27 cellular contexts compared by ENCODE assay signal in the genomic region with DNA sequence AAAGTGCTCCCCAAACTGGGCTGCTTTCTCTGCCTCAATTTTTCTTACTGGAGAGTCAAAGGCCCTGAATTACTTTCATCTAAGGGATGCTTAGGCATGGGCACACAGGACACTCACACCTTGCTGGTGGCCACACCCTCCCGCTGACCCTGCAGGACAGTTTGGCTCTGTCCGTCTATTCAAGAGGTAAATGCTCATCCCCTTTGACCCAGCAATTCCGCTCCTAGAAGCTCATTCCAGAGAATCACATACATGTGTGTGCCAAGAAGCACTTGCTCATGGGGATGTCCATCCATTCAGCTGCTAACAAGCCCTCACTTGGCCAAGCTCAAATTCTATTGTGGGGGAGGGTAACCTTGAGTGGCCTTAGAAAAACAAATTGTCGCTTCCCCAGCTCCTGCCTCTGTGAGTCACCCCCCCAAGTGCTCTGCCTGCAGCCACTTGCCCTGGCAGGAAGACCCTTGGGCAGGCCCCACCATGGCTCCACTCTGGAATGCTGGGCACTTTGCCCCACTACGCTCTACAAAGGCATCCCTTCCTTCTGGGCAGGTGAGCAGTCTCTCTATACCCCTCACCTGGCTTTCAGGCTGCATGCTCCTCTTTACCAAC. TPM values are rescaled to one million over a fixed set of nuclear protein-coding genes. Genes with fewer than 3 reads are reported as not detected.
DNase-seq lines count a peak whose midpoint lies in the region; ATAC-seq, FAIRE-seq and TF ChIP-seq lines count a peak whose summit lies in the region.
"Had no signal": no experiment of that assay in that cellular context is flagged by ENCODE, and none has a peak within 500 bp of the region (broad histone marks: within the 10 kb centered on the region; RNA-seq: fewer than 3 reads in every experiment).

No MANE protein-coding gene starts in this region.

- H3K36me3 ChIP-seq in bronchial epithelial cell (ENCODE audit: control insufficient read depth, insufficient read depth, low read length) (no peaks in the 10 kb centered on the region), neutrophil (no peaks in the 10 kb centered on the region)
- H3K36me3 ChIP-seq: esophagus squamous epithelium, gastroesophageal sphincter, HAP-1, lower lobe of right lung, tibial nerve had no signal

- no peak for FAIRE-seq in bronchial epithelial cell (lab: Jason Lieb, UNC)
- FAIRE-seq: islet of Langerhans had no signal

- TF ChIP-seq CTCF in bronchial epithelial cell (IDR thresholded peaks at IDR 0.05; ENCODE audit: insufficient read depth, low read length, severe bottlenecking) (no peak), neutrophil (IDR thresholded peaks at IDR 0.05) (no peak)

- H3K4me3 ChIP-seq in bronchial epithelial cell (ENCODE audit: low read depth, low read length): no peak overlapping the region
- no peak overlapping the region for H3K4me3 ChIP-seq in neutrophil (ENCODE audit: low read depth in 1 of 2, low read length in 1 of 2)
- H3K4me3 ChIP-seq: esophagus squamous epithelium, gastroesophageal sphincter, HAP-1, lower lobe of right lung, tibial nerve had no signal

- intact Hi-C loops in Right ventricle myocardium superior (cut with DNase I) (no loop called here), left ventricle myocardium superior (cut with micrococcal nuclease) (loop anchor here (10.0 kb wide), 1 partner anchor 81 kb away; no protein-coding TSS in a partner anchor)

- ATAC-seq in Right ventricle myocardium superior (ENCODE audit: poor library complexity) (no peak), left ventricle myocardium superior (no peak), GM19397 (IDR thresholded peaks at IDR 0.05; ENCODE audit: unreplicated experiment) (no peak), GM19035 (IDR thresholded peaks at IDR 0.05; ENCODE audit: unreplicated experiment) (no peak)
- ATAC-seq: activated CD8-positive, alpha-beta T cell treated with anti-CD3 and anti-CD28 coated beads for 36 hours; activated T-cell treated with anti-CD3 and anti-CD28 coated beads, Interleukin-2, amount 50 U/mL, for 72 hours; gastroesophageal sphincter; lower lobe of right lung; stimulated activated naive CD8-positive, alpha-beta T cell treated with anti-CD3 and anti-CD28 coated beads, Interleukin-15, amount 100 ng/mL, for 72 hours had no signal

- H3K27ac ChIP-seq in neutrophil: peak overlapping the region; percentile 83
- H3K27ac ChIP-seq: esophagus squamous epithelium, gastroesophageal sphincter, lower lobe of right lung, tibial nerve had no signal

- peaks cover 56 to 69% of the 10 kb centered on the region in 2 experiments for H3K4me1 ChIP-seq in neutrophil (ENCODE audit: control insufficient read depth in 1 of 2, insufficient read depth in 1 of 2, low read depth in 1 of 2, low read length in 1 of 2)
- H3K4me1 ChIP-seq: HAP-1 had no signal

- DNase-seq in Right ventricle myocardium superior (peak; percentile 8), left ventricle myocardium superior (no peak), bronchial epithelial cell (ENCODE audit: low read depth) (peak; percentile 90), NCI-H2081 (lab: John Stamatoyannopoulos, UW) (no peak)
- no peak for DNase-seq in stimulated activated CD4-positive, alpha-beta T cell treated with anti-CD3 and anti-CD28 coated beads, Interleukin-2, amount 100 ng/mL, for 48 hours
- DNase-seq: activated CD8-positive, alpha-beta T cell treated with anti-CD3 and anti-CD28 coated beads for 36 hours; activated T-cell treated with anti-CD3 and anti-CD28 coated beads, Interleukin-2, amount 50 U/mL, for 72 hours; C1 segment of cervical spinal cord; Calu3; effector CD8-positive, alpha-beta T cell; esophagus squamous epithelium; hypothalamus; NCI-H1694; NCI-H748 treated with DMSO at 0.1 percent for 48 hours; SHP77; stimulated activated CD4-positive, alpha-beta T cell treated with anti-CD3 and anti-CD28 coated beads, Interleukin-4, amount 100 ng/mL, for 4 hours; stimulated activated naive CD8-positive, alpha-beta T cell treated with anti-CD3 and anti-CD28 coated beads, Interleukin-15, amount 100 ng/mL, for 72 hours; SW 1271 had no signal

- H3K27me3 ChIP-seq in bronchial epithelial cell (ENCODE audit: control insufficient read depth, insufficient read depth, low read length) (no peaks in the 10 kb centered on the region), neutrophil (no peaks in the 10 kb centered on the region)
- H3K27me3 ChIP-seq: esophagus squamous epithelium, gastroesophageal sphincter, tibial nerve had no signal

- H3K9me3 ChIP-seq in neutrophil: no peaks in the 10 kb centered on the region
- H3K9me3 ChIP-seq: HAP-1, lower lobe of right lung had no signal

RNA-seq across cellular contexts. Expression of gene HTRA3, which starts 54.5 kb away (rescaled TPM):
- total RNA-seq in Right ventricle myocardium superior (123 TPM), left ventricle myocardium superior (95.6 TPM), bronchial epithelial cell (under 0.01 and 0.26 TPM in 2 replicates)
- total RNA-seq: activated T-cell treated with anti-CD3 and anti-CD28 coated beads, Interleukin-2, amount 50 U/mL, for 72 hours; Calu3; OCI-LY7 had no signal

Comparison
In these comparisons a context has a peak if more than half of its experiments do, and no peak if none do; other contexts are left out.
1. DNase-seq: peak in Right ventricle myocardium superior (single experiment) and bronchial epithelial cell (single experiment); none in left ventricle myocardium superior (single experiment), NCI-H2081 (0 of 2) and stimulated activated CD4-positive, alpha-beta T cell treated with anti-CD3 and anti-CD28 coated beads, Interleukin-2, amount 100 ng/mL, for 48 hours (0 of 2).
2. RNA of gene HTRA3, which starts 54.5 kb away (total RNA-seq): 123 TPM in Right ventricle myocardium superior (single experiment) and 95.6 TPM in left ventricle myocardium superior (single experiment); under 0.01 to 0.26 TPM in bronchial epithelial cell; every median in the first group is over 10 times any median in the second.